15 cellular contexts compared by ENCODE assay signal in genomic region chr17:50882851-50883250, GRCh38. TPM values are rescaled to one million over a fixed set of nuclear protein-coding genes. Genes with fewer than 3 reads are reported as not detected.
DNase-seq lines count a peak whose midpoint lies in the region; ATAC-seq, FAIRE-seq and TF ChIP-seq lines count a peak whose summit lies in the region.
"Had no signal": no experiment of that assay in that cellular context is flagged by ENCODE, and none has a peak within 500 bp of the region (broad histone marks: within the 10 kb centered on the region; RNA-seq: fewer than 3 reads in every experiment).

No MANE protein-coding gene starts in this region.

- H3K79me2 ChIP-seq in astrocyte (ENCODE audit: insufficient read depth, low read length): no peaks in the 10 kb centered on the region

- no peak overlapping the region for H3K27ac ChIP-seq in astrocyte (ENCODE audit: low read depth, low read length)
- H3K27ac ChIP-seq: testis had no signal

- DNase-seq in H54 (ENCODE audit: insufficient read length, low spot score) (peak; percentile 67), astrocyte (ENCODE audit: low read depth) (peak; percentile 62), foreskin fibroblast (peak; percentile 57 to 86), stromal cell of bone marrow (ENCODE audit: low read depth) (peak; percentile 55), H4 (ENCODE audit: low spot score) (no peak)
- no peak for DNase-seq in activated CD4-positive, alpha-beta memory T cell treated with anti-CD3 and anti-CD28 coated beads for 36 hours
- DNase-seq: activated gamma-delta T cell treated with Interleukin-2 at 50 U/mL for 16 hours; CD4-positive, alpha-beta memory T cell; left ventricle myocardium superior; natural killer cell; NCI-H1417 treated with DMSO at 0.1 percent for 48 hours; testis had no signal

- H3K4me3 ChIP-seq in astrocyte (ENCODE audit: insufficient read depth, low read depth, low read length): no peak overlapping the region
- no peak overlapping the region for H3K4me3 ChIP-seq in foreskin fibroblast (ENCODE audit: low read depth in 1 of 2, low read length in 2 of 2)
- H3K4me3 ChIP-seq: testis had no signal

- FAIRE-seq in H54 (lab: Jason Lieb, UNC) (peak; percentile 77), astrocyte (lab: Jason Lieb, UNC) (no peak)

- H3K27me3 Mint-ChIP-seq in astrocyte (ENCODE audit: low read depth, unreplicated experiment): peaks cover 2% of the 10 kb centered on the region
- H3K27me3 Mint-ChIP-seq in activated CD4-positive, alpha-beta memory T cell treated with anti-CD3 and anti-CD28 coated beads for 36 hours: no peaks in the 10 kb centered on the region
- H3K27me3 Mint-ChIP-seq: CD4-positive, alpha-beta memory T cell had no signal

- H4K20me1 ChIP-seq in astrocyte (ENCODE audit: insufficient read depth, low read length): no peaks in the 10 kb centered on the region

- H3K4me3 Mint-ChIP-seq in astrocyte (ENCODE audit: unreplicated experiment): no peak overlapping the region
- H3K4me3 Mint-ChIP-seq in activated CD4-positive, alpha-beta memory T cell treated with anti-CD3 and anti-CD28 coated beads for 36 hours: no peak overlapping the region
- H3K4me3 Mint-ChIP-seq: CD4-positive, alpha-beta memory T cell; natural killer cell had no signal

- H2AFZ ChIP-seq in astrocyte (ENCODE audit: low read depth, low read length): no peak overlapping the region

- TF ChIP-seq POLR2A in H54 (IDR thresholded peaks at IDR 0.05; ENCODE audit: low read depth, low read length): no peak

- no peak for ATAC-seq in HG02610 (IDR thresholded peaks at IDR 0.05; ENCODE audit: unreplicated experiment)
- ATAC-seq: left ventricle myocardium superior, natural killer cell had no signal

- H3K4me1 Mint-ChIP-seq in astrocyte (ENCODE audit: low read depth, unreplicated experiment): peaks cover 16% of the 10 kb centered on the region
- peaks cover 22% of the 10 kb centered on the region for H3K4me1 Mint-ChIP-seq in activated CD4-positive, alpha-beta memory T cell treated with anti-CD3 and anti-CD28 coated beads for 36 hours (ENCODE audit: low read depth)

- CTCF ChIA-PET in activated CD4-positive, alpha-beta memory T cell treated with anti-CD3 and anti-CD28 coated beads for 36 hours (lab: Charles Lee): interaction anchor here (0.8 kb wide), 1 partner anchor 8 kb away, joined by 3 read pairs; no protein-coding TSS in a partner anchor

- H3K9me3 ChIP-seq in astrocyte (ENCODE audit: insufficient read depth, low read depth, low read length): peaks cover 3% of the 10 kb centered on the region
- H3K9me3 ChIP-seq: testis had no signal

- no peak overlapping the region for H3K27ac Mint-ChIP-seq in astrocyte (ENCODE audit: unreplicated experiment)
- no peak overlapping the region for H3K27ac Mint-ChIP-seq in activated CD4-positive, alpha-beta memory T cell treated with anti-CD3 and anti-CD28 coated beads for 36 hours
- H3K27ac Mint-ChIP-seq: natural killer cell had no signal

- no peaks in the 10 kb centered on the region for H3K36me3 ChIP-seq in astrocyte (ENCODE audit: insufficient read depth, low read length)

- H3K9me3 Mint-ChIP-seq in astrocyte (ENCODE audit: unreplicated experiment): peaks cover 3% of the 10 kb centered on the region
- peaks cover 4% of the 10 kb centered on the region for H3K9me3 Mint-ChIP-seq in activated CD4-positive, alpha-beta memory T cell treated with anti-CD3 and anti-CD28 coated beads for 36 hours
- H3K9me3 Mint-ChIP-seq: natural killer cell had no signal

- intact Hi-C loops in activated CD4-positive, alpha-beta memory T cell treated with anti-CD3 and anti-CD28 coated beads for 36 hours (cut with micrococcal nuclease): no loop called here

- POLR2A ChIA-PET in activated CD4-positive, alpha-beta memory T cell treated with anti-CD3 and anti-CD28 coated beads for 36 hours (lab: Charles Lee): no interaction called here

- no peaks in the 10 kb centered on the region for H3K27me3 ChIP-seq in astrocyte (ENCODE audit: insufficient read depth, low read length)
- H3K27me3 ChIP-seq: testis had no signal

- TF ChIP-seq CTCF in astrocyte (IDR thresholded peaks at IDR 0.05; ENCODE audit: insufficient read depth, low read depth, low read length): no peak
- TF ChIP-seq CTCF in foreskin fibroblast (IDR thresholded peaks at IDR 0.05; ENCODE audit: low read depth, low read length): no peak

- H3K4me2 ChIP-seq in astrocyte (ENCODE audit: low read length): peak overlapping the region; percentile 18

- H3K4me1 ChIP-seq in astrocyte (ENCODE audit: insufficient read depth, low read length): peaks cover 3% of the 10 kb centered on the region
- H3K4me1 ChIP-seq: testis had no signal

- H3K36me3 Mint-ChIP-seq in astrocyte (ENCODE audit: low read depth, unreplicated experiment): no peaks in the 10 kb centered on the region
- no peaks in the 10 kb centered on the region for H3K36me3 Mint-ChIP-seq in activated CD4-positive, alpha-beta memory T cell treated with anti-CD3 and anti-CD28 coated beads for 36 hours
- H3K36me3 Mint-ChIP-seq: CD4-positive, alpha-beta memory T cell; natural killer cell had no signal

- no peak overlapping the region for H3K9ac ChIP-seq in astrocyte (ENCODE audit: low read length)

RNA-seq across cellular contexts. Expression of gene TOB1, which starts 16.7 kb away (rescaled TPM):
- 59.1 and 71.6 TPM in 2 replicates for total RNA-seq in astrocyte
- 10 to 100 TPM; 42.3 to 44.1 TPM for total RNA-seq in activated CD4-positive, alpha-beta memory T cell treated with anti-CD3 and anti-CD28 coated beads for 36 hours
- 3.1 and 7.0 TPM in 2 replicates for total RNA-seq in H4 (2014; rRNA removed; shearing (Covaris generic))

RNA-seq across cellular contexts. Expression of gene WFIKKN2, which starts 47.5 kb away (rescaled TPM):
- 0.07 TPM in 1 of 2 replicates, not detected in the other for total RNA-seq in astrocyte
- not detected for total RNA-seq in activated CD4-positive, alpha-beta memory T cell treated with anti-CD3 and anti-CD28 coated beads for 36 hours
- total RNA-seq in H4 (2014; rRNA removed; shearing (Covaris generic)): not detected in 2 replicates
- total RNA-seq: activated CD8-positive, alpha-beta memory T cell treated with anti-CD3 and anti-CD28 coated beads for 36 hours; CD4-positive, alpha-beta memory T cell; Daoy; natural killer cell had no signal

Comparison
In these comparisons a context has a peak if more than half of its experiments do, and no peak if none do; other contexts are left out.
1. DNase-seq: peak in H54 (single experiment), astrocyte (single experiment), foreskin fibroblast (2 of 2) and stromal cell of bone marrow (single experiment); none in activated CD4-positive, alpha-beta memory T cell treated with anti-CD3 and anti-CD28 coated beads for 36 hours (single experiment) and H4 (single experiment).